In genomic region chr18:58231930-58232329, GRCh38 we compare ENCODE assay signal across 10 cellular contexts.
A peak's percentile ranks its signal among the peaks of the same experiment; 100 is the strongest.
DNase-seq lines count a peak whose midpoint lies in the region; ATAC-seq and TF ChIP-seq lines count a peak whose summit lies in the region.
"Had no signal": no experiment of that assay in that cellular context is flagged by ENCODE, and none has a peak within 500 bp of the region (broad histone marks: within the 10 kb centered on the region; RNA-seq: fewer than 3 reads in every experiment).

No MANE protein-coding gene starts in this region.

- no peaks in the 10 kb centered on the region for H3K36me3 Mint-ChIP-seq in natural killer cell

- no peak for TF ChIP-seq POLR2A in sigmoid colon (IDR thresholded peaks at IDR 0.05)

- H4K20me1 ChIP-seq in OCI-LY1 (ENCODE audit: insufficient read depth, low read length), result no peaks in the 10 kb centered on the region

- H3K27ac ChIP-seq in OCI-LY1 (ENCODE audit: low read depth, low read length, poor library complexity, severe bottlenecking) (no peak overlapping the region), sigmoid colon (peak overlapping the region; percentile 14 to 62 (median 59))
- H3K27ac ChIP-seq: testis had no signal

- H3K9me3 ChIP-seq in OCI-LY1 (ENCODE audit: low read length) (no peaks in the 10 kb centered on the region), sigmoid colon (no peaks in the 10 kb centered on the region)
- H3K9me3 ChIP-seq: testis had no signal

- peak; percentile 16 for DNase-seq in DMS153 (lab: John Stamatoyannopoulos, UW)
- DNase-seq in DMS153 treated with DMSO at 0.1 percent for 48 hours (lab: John Stamatoyannopoulos, UW; ENCODE audit: unreplicated experiment), result no peak
- peak; percentile 29 for DNase-seq in fibroblast of mammary gland (ENCODE audit: low read depth)
- DNase-seq in sigmoid colon, result no peak
- DNase-seq in stimulated activated CD4-positive, alpha-beta T cell treated with anti-CD3 and anti-CD28 coated beads, Interleukin-15, amount 100 ng/mL, for 24 hours, result no peak
- no peak for DNase-seq in natural killer cell
- DNase-seq: occipital lobe, testis had no signal

- no peak overlapping the region for H3K4me3 ChIP-seq in OCI-LY1 (ENCODE audit: low read depth, low read length, poor library complexity, severe bottlenecking)
- H3K4me3 ChIP-seq in fibroblast of mammary gland (ENCODE audit: control insufficient read depth, low read depth, low read length), result no peak overlapping the region
- H3K4me3 ChIP-seq in sigmoid colon, result no peak overlapping the region
- H3K4me3 ChIP-seq: testis had no signal

- no peaks in the 10 kb centered on the region for H3K79me2 ChIP-seq in OCI-LY1 (ENCODE audit: insufficient read depth, low read length)

- H3K27ac Mint-ChIP-seq in natural killer cell, result no peak overlapping the region

- no peak overlapping the region for H3K9ac ChIP-seq in OCI-LY1 (ENCODE audit: low read length)

- no peaks in the 10 kb centered on the region for H3K4me1 ChIP-seq in OCI-LY1 (ENCODE audit: insufficient read depth, low read length, severe bottlenecking)
- peaks cover 0 to 39% (median 23%) of the 10 kb centered on the region in 4 donors for H3K4me1 ChIP-seq in sigmoid colon
- H3K4me1 ChIP-seq: testis had no signal

- no peaks in the 10 kb centered on the region for H3K36me3 ChIP-seq in OCI-LY1 (ENCODE audit: insufficient read depth, low read length)
- no peaks in the 10 kb centered on the region for H3K36me3 ChIP-seq in sigmoid colon

- WGBS in sigmoid colon, 2 donors, result 14 to 60% methylated on average over 2 of the region's 2 CpGs

- intact Hi-C loops in sigmoid colon (cut with DNase I) (no loop called here), natural killer cell (cut with micrococcal nuclease) (no loop called here)

- no peaks in the 10 kb centered on the region for H3K9me3 Mint-ChIP-seq in natural killer cell

- H3F3A ChIP-seq in OCI-LY1 (ENCODE audit: insufficient read depth, low read length), result no peaks in the 10 kb centered on the region

- ATAC-seq in HG02623 (IDR thresholded peaks at IDR 0.05; ENCODE audit: unreplicated experiment) (no peak), natural killer cell (no peak)

- H3K27me3 ChIP-seq in OCI-LY1 (ENCODE audit: insufficient read depth, low read length), result no peaks in the 10 kb centered on the region
- H3K27me3 ChIP-seq in sigmoid colon, result no peaks in the 10 kb centered on the region
- H3K27me3 ChIP-seq: testis had no signal

- no peaks in the 10 kb centered on the region for H3K27me3 Mint-ChIP-seq in natural killer cell (ENCODE audit: low read depth in 2 of 2)

- peak; percentile 30; the same call in 1 of the 2 replicates for TF ChIP-seq CTCF in OCI-LY1 (IDR thresholded peaks at IDR 0.05; ENCODE audit: low read length)
- TF ChIP-seq CTCF in fibroblast of mammary gland (conservative IDR thresholded peaks at IDR 0.05; ENCODE audit: control insufficient read depth, insufficient read depth, low read depth, low read length), result peak; percentile 34
- peak in 2 of 4 experiments; percentile 28 to 29 for TF ChIP-seq CTCF in sigmoid colon (IDR thresholded peaks at IDR 0.05)
- TF ChIP-seq CTCF in natural killer cell (IDR thresholded peaks at IDR 0.05), result no peak

- H3K4me2 ChIP-seq in OCI-LY1 (ENCODE audit: low read length), result no peak overlapping the region

- H2AFZ ChIP-seq in OCI-LY1 (ENCODE audit: low read length), result no peak overlapping the region

- TF ChIP-seq EP300 in sigmoid colon (IDR thresholded peaks at IDR 0.05), result no peak

- H3K4me1 Mint-ChIP-seq in natural killer cell, result no peaks in the 10 kb centered on the region

- no peaks in the 10 kb centered on the region for H3K9me2 ChIP-seq in OCI-LY1 (ENCODE audit: low read depth, low read length)

- H3K4me3 Mint-ChIP-seq in natural killer cell, result no peak overlapping the region

Comparison
In these comparisons a context has a peak if more than half of its experiments do, and no peak if none do; other contexts are left out.
1. DNase-seq: peak in DMS153 (single experiment) and fibroblast of mammary gland (single experiment); none in DMS153 treated with DMSO at 0.1 percent for 48 hours (single experiment), sigmoid colon (single experiment), stimulated activated CD4-positive, alpha-beta T cell treated with anti-CD3 and anti-CD28 coated beads, Interleukin-15, amount 100 ng/mL, for 24 hours (single experiment) and natural killer cell (single experiment).